Comparison of ENCODE assay signal across 11 cellular contexts in genomic region chr20:49999329-49999728, GRCh38.
DNase-seq lines count a peak whose midpoint lies in the region; ATAC-seq and TF ChIP-seq lines count a peak whose summit lies in the region.
"Had no signal": no experiment of that assay in that cellular context is flagged by ENCODE, and none has a peak within 500 bp of the region (broad histone marks: within the 10 kb centered on the region; RNA-seq: fewer than 3 reads in every experiment).

No MANE protein-coding gene starts in this region.

- no peaks in the 10 kb centered on the region for H3K9me3 ChIP-seq in OCI-LY1 (ENCODE audit: low read length)

- H2AFZ ChIP-seq in OCI-LY1 (ENCODE audit: low read length) = no peak overlapping the region

- H3K27ac ChIP-seq in OCI-LY1 (ENCODE audit: low read depth, low read length, poor library complexity, severe bottlenecking) = peak overlapping the region; percentile 46

- H3K27me3 ChIP-seq in OCI-LY1 (ENCODE audit: insufficient read depth, low read length) = no peaks in the 10 kb centered on the region; the same call in 1 of the 2 replicates

- no peaks in the 10 kb centered on the region for H3K9me2 ChIP-seq in OCI-LY1 (ENCODE audit: low read depth, low read length)

- H3K4me3 ChIP-seq in OCI-LY1 (ENCODE audit: low read depth, low read length, poor library complexity, severe bottlenecking) = no peak overlapping the region

- no peak overlapping the region; the same call in 1 of the 2 replicates for H3K4me2 ChIP-seq in OCI-LY1 (ENCODE audit: low read length)

- H3K4me1 ChIP-seq in OCI-LY1 (ENCODE audit: insufficient read depth, low read length, severe bottlenecking) = peaks cover 7% of the 10 kb centered on the region

- H3F3A ChIP-seq in OCI-LY1 (ENCODE audit: insufficient read depth, low read length) = no peaks in the 10 kb centered on the region

- H3K9ac ChIP-seq in OCI-LY1 (ENCODE audit: low read length) = no peak overlapping the region

- ATAC-seq in HG03439 (IDR thresholded peaks at IDR 0.05; ENCODE audit: unreplicated experiment) = no peak

- no peaks in the 10 kb centered on the region for H3K79me2 ChIP-seq in OCI-LY1 (ENCODE audit: insufficient read depth, low read length)

- H3K36me3 ChIP-seq in OCI-LY1 (ENCODE audit: insufficient read depth, low read length) = no peaks in the 10 kb centered on the region

- TF ChIP-seq CTCF in GM20000 (IDR thresholded peaks at IDR 0.05; ENCODE audit: extremely low read depth, missing control alignments) (no peak), OCI-LY1 (IDR thresholded peaks at IDR 0.05; ENCODE audit: low read length) (no peak)

- DNase-seq in activated CD8-positive, alpha-beta memory T cell treated with anti-CD3 and anti-CD28 coated beads, Interleukin-2, amount 50 U/mL, for 48 hours = peak; percentile 72
- no peak for DNase-seq in activated CD8-positive, alpha-beta memory T cell treated with anti-CD3 and anti-CD28 coated beads, Interleukin-2, amount 50 U/mL, for 4 hours
- DNase-seq in GM20000 (ENCODE audit: low spot score) (peak; percentile 65), NCI-H146 treated with DMSO at 0.1 percent for 48 hours (lab: John Stamatoyannopoulos, UW; ENCODE audit: unreplicated experiment) (no peak), midbrain (lab: John Stamatoyannopoulos, UW) (no peak)
- peak; percentile 44 to 52 for DNase-seq in stimulated activated CD8-positive, alpha-beta memory T cell treated with anti-CD3 and anti-CD28 coated beads, Interleukin-15, amount 100 ng/mL, for 48 hours (ENCODE audit: low read depth in 2 of 2)
- DNase-seq: activated effector memory CD4-positive, alpha-beta T cell treated with Interleukin-2 at 50 U/mL for 16 hours; DMS79 treated with DMSO at 0.1 percent for 48 hours; H9 had no signal

- H4K20me1 ChIP-seq in OCI-LY1 (ENCODE audit: insufficient read depth, low read length) = no peaks in the 10 kb centered on the region

Comparison
In these comparisons a context has a peak if more than half of its experiments do, and no peak if none do; other contexts are left out.
1. DNase-seq: peak in activated CD8-positive, alpha-beta memory T cell treated with anti-CD3 and anti-CD28 coated beads, Interleukin-2, amount 50 U/mL, for 48 hours (single experiment), GM20000 (single experiment) and stimulated activated CD8-positive, alpha-beta memory T cell treated with anti-CD3 and anti-CD28 coated beads, Interleukin-15, amount 100 ng/mL, for 48 hours (2 of 2); none in activated CD8-positive, alpha-beta memory T cell treated with anti-CD3 and anti-CD28 coated beads, Interleukin-2, amount 50 U/mL, for 4 hours (single experiment), NCI-H146 treated with DMSO at 0.1 percent for 48 hours (single experiment) and midbrain (single experiment).